In genomic region chr13:73653688-73654087, GRCh38 we compare ENCODE assay signal across 22 cellular contexts.
DNase-seq lines count a peak whose midpoint lies in the region; ATAC-seq and TF ChIP-seq lines count a peak whose summit lies in the region.
"Had no signal": no experiment of that assay in that cellular context is flagged by ENCODE, and none has a peak within 500 bp of the region (broad histone marks: within the 10 kb centered on the region; RNA-seq: fewer than 3 reads in every experiment).

No MANE protein-coding gene starts in this region.

- no peaks in the 10 kb centered on the region for H3K27me3 ChIP-seq in mucosa of rectum (ENCODE audit: control insufficient read depth in 2 of 2, insufficient read depth in 2 of 2, low read length in 2 of 2)
- no peaks in the 10 kb centered on the region for H3K27me3 ChIP-seq in suprapubic skin
- H3K27me3 ChIP-seq: BE2C, BLaER1 had no signal

- TF ChIP-seq POLR2A in suprapubic skin (IDR thresholded peaks at IDR 0.05) = no peak

- TF ChIP-seq EP300 in suprapubic skin (IDR thresholded peaks at IDR 0.05) = no peak

- H3K36me3 ChIP-seq in mucosa of rectum (ENCODE audit: control insufficient read depth in 2 of 2, insufficient read depth in 2 of 2, low read length in 2 of 2) = no peaks in the 10 kb centered on the region
- no peaks in the 10 kb centered on the region for H3K36me3 ChIP-seq in suprapubic skin
- H3K36me3 ChIP-seq: BE2C, BLaER1 had no signal

- intact Hi-C loops in left colon (cut with DNase I, micrococcal nuclease) = no loop called here

- H3K27ac ChIP-seq in mucosa of rectum (ENCODE audit: low read depth in 2 of 2, low read length in 2 of 2) (peak overlapping the region; percentile 71 to 73), suprapubic skin (no peak overlapping the region)
- H3K27ac ChIP-seq: BLaER1 had no signal

- no peak overlapping the region for H3K9ac ChIP-seq in mucosa of rectum (ENCODE audit: low read depth in 1 of 2, low read length in 2 of 2)
- H3K9ac ChIP-seq: BLaER1 had no signal

- H3K4me3 ChIP-seq in mucosa of rectum (ENCODE audit: low read length in 2 of 2) (peak overlapping the region in 1 of 2 donors; percentile 44), suprapubic skin (no peak overlapping the region)
- H3K4me3 ChIP-seq: BLaER1, GM12878 had no signal

- DNase-seq in left colon = no peak
- no peak for DNase-seq in cerebellum (ENCODE audit: low spot score)
- no peak for DNase-seq in NCI-H774 (lab: John Stamatoyannopoulos, UW)
- DNase-seq in suprapubic skin (ENCODE audit: low spot score in 2 of 2) = no peak
- DNase-seq: 8988T; ACHN; BE2C; C1 segment of cervical spinal cord; CD4-positive, alpha-beta memory T cell; CD4-positive, CD25-positive, alpha-beta regulatory T cell; CD8-positive, alpha-beta memory T cell; COR-L47; DMS 273 treated with DMSO at 0.1 percent for 48 hours; DMS153; DMS53; DMS79; DND-41; EL; GDM1 had no signal

- WGBS in suprapubic skin = 91% methylated on average over 2 of the region's 2 CpGs

- H3K4me1 ChIP-seq in mucosa of rectum (ENCODE audit: control insufficient read depth in 2 of 2, insufficient read depth in 2 of 2, low read length in 2 of 2) (peaks cover 12 to 20% of the 10 kb centered on the region in 2 donors), suprapubic skin (peaks cover 10% of the 10 kb centered on the region)
- H3K4me1 ChIP-seq: BE2C, BLaER1 had no signal

- H3K9me3 ChIP-seq in mucosa of rectum (ENCODE audit: control insufficient read depth in 2 of 2, low read length in 2 of 2) (no peaks in the 10 kb centered on the region), suprapubic skin (no peaks in the 10 kb centered on the region)
- H3K9me3 ChIP-seq: BE2C, BLaER1 had no signal

- ATAC-seq in left colon = peak; percentile 87
- ATAC-seq: GM12878 had no signal

- no peak for TF ChIP-seq CTCF in suprapubic skin (IDR thresholded peaks at IDR 0.05)
